Comparison of ENCODE assay signal across 8 cellular contexts in the genomic region with DNA sequence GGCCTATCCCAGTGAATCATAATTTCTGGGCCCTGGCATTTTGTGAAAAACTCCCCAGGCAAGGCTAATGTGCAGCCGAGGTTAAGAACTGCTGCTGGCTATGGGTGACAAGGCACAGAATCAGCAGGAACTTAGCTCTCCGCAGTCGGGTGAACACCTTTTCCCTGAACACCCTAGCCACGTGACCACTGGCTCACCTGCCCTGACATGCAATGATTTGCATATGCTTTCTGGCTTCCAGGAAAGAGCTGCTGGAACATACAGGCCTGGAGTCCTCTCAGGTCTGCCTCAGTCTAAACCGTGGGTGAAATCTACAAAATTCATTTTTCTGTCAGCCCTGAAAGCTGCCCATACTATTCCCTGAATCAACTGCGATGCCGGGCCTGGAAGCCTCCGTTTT. TPM values are rescaled to one million over a fixed set of nuclear protein-coding genes. Genes with fewer than 3 reads are reported as not detected.
DNase-seq lines count a peak whose midpoint lies in the region; ATAC-seq, FAIRE-seq and TF ChIP-seq lines count a peak whose summit lies in the region.

No MANE protein-coding gene starts in this region.

- TF ChIP-seq CTCF in GM12878 (IDR thresholded peaks at IDR 0.05 in 2 of 3, conservative IDR thresholded peaks at IDR 0.05 in 1 of 3; ENCODE audit: control insufficient read depth in 2 of 3, extremely low read depth in 1 of 3, insufficient read depth in 1 of 3, low read depth in 3 of 3, low read length in 3 of 3), result no peak
- TF ChIP-seq CTCF in progenitor cell of endocrine pancreas (IDR thresholded peaks at IDR 0.05; ENCODE audit: unreplicated experiment), result no peak
- TF ChIP-seq CTCF in esophagus muscularis mucosa (IDR thresholded peaks at IDR 0.05), result no peak

- H3K27me3 ChIP-seq in GM12878 (replicated peaks in 1 of 2; ENCODE audit: control insufficient read depth in 2 of 2, insufficient read depth in 2 of 2, low read length in 1 of 2) (no peaks in the 10 kb centered on the region), esophagus muscularis mucosa (no peaks in the 10 kb centered on the region)

- no TSS peak for BruUV-seq in GM12878 (replicated peaks; lab: Mats Ljungman, UMichigan)

- H3K27ac ChIP-seq in GM12878 (ENCODE audit: control insufficient read depth, insufficient read depth) (peak overlapping the region; percentile 45), esophagus muscularis mucosa (replicated peaks in 1 of 4) (no peak overlapping the region)

- DNase-seq in GM12878 (ENCODE audit: low read depth, low spot score) (no peak), progenitor cell of endocrine pancreas (ENCODE audit: low spot score, unreplicated experiment) (no peak), KBM-7 (no peak), NCI-H1694 treated with DMSO at 0.1 percent for 48 hours (lab: John Stamatoyannopoulos, UW) (no peak), esophagus muscularis mucosa (ENCODE audit: extremely low spot score) (no peak)
- DNase-seq in activated naive CD4-positive, alpha-beta T cell (lab: John Stamatoyannopoulos, UW), result no peak

- ATAC-seq in GM19452 (IDR thresholded peaks at IDR 0.05; ENCODE audit: unreplicated experiment) (peak; percentile 60), HG03354 (IDR thresholded peaks at IDR 0.05; ENCODE audit: poor library complexity, severe bottlenecking, unreplicated experiment) (peak; percentile 53), GM12878 (peak; percentile 57)

- no peaks in the 10 kb centered on the region for H3K27me3 Mint-ChIP-seq in progenitor cell of endocrine pancreas

- FAIRE-seq in GM12878 (lab: Jason Lieb, UNC), result peak; percentile 98

- TF ChIP-seq POLR2A in GM12878 (IDR thresholded peaks at IDR 0.05; ENCODE audit: low read depth, low read length) (no peak), esophagus muscularis mucosa (IDR thresholded peaks at IDR 0.05; ENCODE audit: low read depth) (no peak)

- H3K4me1 ChIP-seq in GM12878 (ENCODE audit: control insufficient read depth, insufficient read depth, low read length) (peaks cover 32% of the 10 kb centered on the region), esophagus muscularis mucosa (peaks cover 38 to 55% (median 52%) of the 10 kb centered on the region in 4 donors)

- H3K4me1 Mint-ChIP-seq in progenitor cell of endocrine pancreas (ENCODE audit: low read depth), result peaks cover 18% of the 10 kb centered on the region

- H3K4me2 ChIP-seq in GM12878 (ENCODE audit: control insufficient read depth, insufficient read depth), result peak overlapping the region; percentile 85

- POLR2A ChIA-PET in GM12878 (lab: Charles Lee), result interaction anchor here (0.6 to 1.5 kb wide), 4 partner anchors 8 to 68 kb away, joined by 3 to 5 read pairs (median 3); no protein-coding TSS in a partner anchor

- peak overlapping the region; percentile 7 for H3K27ac Mint-ChIP-seq in progenitor cell of endocrine pancreas

- H2AFZ ChIP-seq in GM12878 (ENCODE audit: control insufficient read depth, low read depth, low read length), result no peak overlapping the region

- H3K4me3 ChIP-seq in GM12878 (peak overlapping the region; percentile 40; the same call in 1 of the 2 replicates), esophagus muscularis mucosa (no peak overlapping the region)

- CTCF ChIA-PET in GM12878 (lab: Yijun Ruan, JAX), result interaction anchor here (0.7 to 1.3 kb wide), 6 partner anchors 9 to 265 kb away, joined by 3 read pairs; no protein-coding TSS in a partner anchor

- H3K9me3 Mint-ChIP-seq in progenitor cell of endocrine pancreas (ENCODE audit: low read depth), result no peaks in the 10 kb centered on the region

- in situ Hi-C loops in GM12878 (cut with MboI), result no loop called here
- in situ Hi-C loops in KBM-7 (cut with MboI; ENCODE audit: low pct_unique_long_range_greater_than_20kb, low sequenced_read_pairs), result no loop called here

- peaks cover 2% of the 10 kb centered on the region; the same call in 1 of the 2 replicates for H4K20me1 ChIP-seq in GM12878 (ENCODE audit: control insufficient read depth, insufficient read depth)

- TF ChIP-seq RAD21 in GM12878 (IDR thresholded peaks at IDR 0.05; ENCODE audit: insufficient read depth, low read depth, low read length), result no peak

- H3K36me3 ChIP-seq in GM12878 (ENCODE audit: control insufficient read depth in 2 of 2, insufficient read depth in 2 of 2, low read length in 1 of 2), result peaks cover 13 to 24% of the 10 kb centered on the region in 2 experiments
- H3K36me3 ChIP-seq in esophagus muscularis mucosa, result peaks cover 0 to 7% (median 3%) of the 10 kb centered on the region in 4 donors

- peaks cover 45% of the 10 kb centered on the region for H3K79me2 ChIP-seq in GM12878 (ENCODE audit: control insufficient read depth, insufficient read depth, low read length)

- intact Hi-C loops in GM12878 (cut with micrococcal nuclease; ENCODE audit: unreplicated experiment), result no loop called here
- intact Hi-C loops in esophagus muscularis mucosa (cut with DNase I), result loop anchor here (5.0 kb wide), 1 partner anchor 155 kb away; no protein-coding TSS in a partner anchor

- H3K36me3 Mint-ChIP-seq in progenitor cell of endocrine pancreas (ENCODE audit: insufficient read depth), result peaks cover 11% of the 10 kb centered on the region

- WGBS in GM12878 (ENCODE audit: insufficient coverage, insufficient replicate concordance, low lambda C conversion rate, missing lambda C conversion rate), result 35% methylated on average over 8 of the region's 8 CpGs
- 80% methylated on average over 4 of the region's 8 CpGs for WGBS in esophagus muscularis mucosa

- H3K4me3 Mint-ChIP-seq in progenitor cell of endocrine pancreas (ENCODE audit: low read depth), result no peak overlapping the region

- SMC1A ChIA-PET in GM12878 (lab: Charles Lee; ENCODE audit: uncharacterized antibody, unreplicated experiment), result interaction anchor here (0.7 to 2.3 kb wide), 8 partner anchors 8 to 60 kb away, joined by 3 to 18 read pairs (median 4); no protein-coding TSS in a partner anchor

- no peaks in the 10 kb centered on the region for H3K9me3 ChIP-seq in GM12878 (replicated peaks; ENCODE audit: control insufficient read depth, insufficient read depth, low read length)
- H3K9me3 ChIP-seq in esophagus muscularis mucosa, result no peaks in the 10 kb centered on the region

- no peak for TF ChIP-seq EP300 in GM12878 (IDR thresholded peaks at IDR 0.05; ENCODE audit: borderline replicate concordance in 1 of 2, control insufficient read depth in 1 of 2, low read depth in 2 of 2, low read length in 2 of 2)
- no peak for TF ChIP-seq EP300 in esophagus muscularis mucosa (IDR thresholded peaks at IDR 0.05)

- H3K9ac ChIP-seq in GM12878 (ENCODE audit: control insufficient read depth, insufficient read depth, low read length), result no peak overlapping the region

- RAD21 ChIA-PET in GM12878 (lab: Charles Lee; ENCODE audit: unreplicated experiment), result interaction anchor here (0.7 to 1.9 kb wide), 5 partner anchors 9 to 83 kb away, joined by 3 to 6 read pairs (median 4); no protein-coding TSS in a partner anchor

TF ChIP-seq in GM12878, 131 proteins besides CTCF, POLR2A, EP300 and RAD21 (continues in another document):
- TF ChIP-seq BHLHE40 (IDR thresholded peaks at IDR 0.05; ENCODE audit: borderline replicate concordance in 1 of 2, low read depth in 2 of 2, low read length in 1 of 2), result peak; percentile 40 to 72; a peak in 2 of 4 replicates
- TF ChIP-seq, protein P1, sequence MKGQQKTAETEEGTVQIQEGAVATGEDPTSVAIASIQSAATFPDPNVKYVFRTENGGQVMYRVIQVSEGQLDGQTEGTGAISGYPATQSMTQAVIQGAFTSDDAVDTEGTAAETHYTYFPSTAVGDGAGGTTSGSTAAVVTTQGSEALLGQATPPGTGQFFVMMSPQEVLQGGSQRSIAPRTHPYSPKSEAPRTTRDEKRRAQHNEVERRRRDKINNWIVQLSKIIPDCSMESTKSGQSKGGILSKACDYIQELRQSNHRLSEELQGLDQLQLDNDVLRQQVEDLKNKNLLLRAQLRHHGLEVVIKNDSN (IDR thresholded peaks at IDR 0.05; ENCODE audit: borderline replicate concordance, extremely low read length, insufficient read depth, low read depth, low read length), result peak; percentile 79
- TF ChIP-seq, protein P2, sequence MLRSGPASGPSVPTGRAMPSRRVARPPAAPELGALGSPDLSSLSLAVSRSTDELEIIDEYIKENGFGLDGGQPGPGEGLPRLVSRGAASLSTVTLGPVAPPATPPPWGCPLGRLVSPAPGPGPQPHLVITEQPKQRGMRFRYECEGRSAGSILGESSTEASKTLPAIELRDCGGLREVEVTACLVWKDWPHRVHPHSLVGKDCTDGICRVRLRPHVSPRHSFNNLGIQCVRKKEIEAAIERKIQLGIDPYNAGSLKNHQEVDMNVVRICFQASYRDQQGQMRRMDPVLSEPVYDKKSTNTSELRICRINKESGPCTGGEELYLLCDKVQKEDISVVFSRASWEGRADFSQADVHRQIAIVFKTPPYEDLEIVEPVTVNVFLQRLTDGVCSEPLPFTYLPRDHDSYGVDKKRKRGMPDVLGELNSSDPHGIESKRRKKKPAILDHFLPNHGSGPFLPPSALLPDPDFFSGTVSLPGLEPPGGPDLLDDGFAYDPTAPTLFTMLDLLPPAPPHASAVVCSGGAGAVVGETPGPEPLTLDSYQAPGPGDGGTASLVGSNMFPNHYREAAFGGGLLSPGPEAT (IDR thresholded peaks at IDR 0.05; ENCODE audit: low read depth), result peak; percentile 62
- no peak for TF ChIP-seq MYC (IDR thresholded peaks at IDR 0.05; ENCODE audit: insufficient read depth, insufficient read length, insufficient replicate concordance, low read length, severe bottlenecking)

RNA-seq across cellular contexts. Expression of a gene that starts 56.6 kb away (rescaled TPM):
- total RNA-seq in GM12878 (2013; cell fraction: nucleolus; rRNA removed), result 140 and 166 TPM in 2 replicates
- 12.6 and 13.7 TPM in 2 replicates for total RNA-seq in GM12878 (2014; rRNA removed)
- 16.5 and 17.7 TPM in 2 replicates for total RNA-seq in GM12878 (2014; rRNA removed; fragmentation: Illumina TruSeq; extraction: Trizol)
- total RNA-seq in GM12878 (2021), result 24.4 and 31.5 TPM in 2 replicates
- 6.6 TPM for polyA plus RNA-seq in GM12878 (2011; ENCODE audit: low read depth)
- 12.2 and 14.6 TPM in 2 replicates for polyA plus RNA-seq in GM12878 (2011; rRNA removed)
- polyA plus RNA-seq in GM12878 (2011; cell fraction: cytosol; rRNA removed), result 25.9 and 26.6 TPM in 2 replicates
- 129 and 132 TPM in 2 replicates for polyA plus RNA-seq in GM12878 (2011; cell fraction: nucleus; rRNA removed)
- 16.9 and 17.4 TPM in 2 replicates for polyA plus RNA-seq in GM12878 (2012)
- polyA plus RNA-seq in GM12878 (2014; fragmentation: Illumina TruSeq; extraction: Trizol), result 17.5 and 19.6 TPM in 2 replicates
- polyA plus RNA-seq in GM12878 (2014; fragmentation: Nextera tagmentation; extraction: Ambion mirVana), result 1 to 10 TPM; 3.8 to 5.8 TPM
- polyA plus RNA-seq in GM12878 (2014; rRNA removed), result 18.6 and 19.8 TPM in 2 replicates
- polyA plus RNA-seq in GM12878 (2016; fragmentation: Nextera tagmentation; extraction: Ambion mirVana), result 10 to 100 TPM in 1 of 2 experiments, 1 to 10 TPM in 1; 9.1 to 11.2 TPM
- 47.0 and 51.6 TPM in 2 replicates for polyA minus RNA-seq in GM12878 (2011; rRNA and poly(A)+ RNA removed)
- 11.9 and 15.4 TPM in 2 replicates for polyA minus RNA-seq in GM12878 (2011; cell fraction: cytosol; rRNA and poly(A)+ RNA removed)
- polyA minus RNA-seq in GM12878 (2011; cell fraction: nucleus; rRNA and poly(A)+ RNA removed), result 61.1 and 94.9 TPM in 2 replicates
- total RNA-seq in progenitor cell of endocrine pancreas, result 49.2 and 50.2 TPM in 2 replicates
- 10 to 100 TPM; 11.1 to 27.2 (median 19.0) TPM for total RNA-seq in esophagus muscularis mucosa
